Comparison of ENCODE assay signal across 1 cellular context in genomic region chr5:108381955-108382783, GRCh38.
TF ChIP-seq lines count a peak whose summit lies in the region.

FBXL17 (minus strand) TSS chr5:108382098.

TF ChIP-seq in HepG2, 621 proteins besides CTCF, POLR2A, EP300 and RAD21 (continued from another document and continues in another):
- TF ChIP-seq ZBTB49 (CRISPR knock-in tag; IDR thresholded peaks at IDR 0.05; ENCODE audit: borderline replicate concordance), result no peak; the same call in 1 of the 2 replicates
- TF ChIP-seq ZNF776 (CRISPR knock-in tag; IDR thresholded peaks at IDR 0.05), result peak; percentile 69; the same call in 1 of the 2 replicates
- TF ChIP-seq SNAPC4 (CRISPR knock-in tag; IDR thresholded peaks at IDR 0.05), result peak; percentile 86
- peak; percentile 79 for TF ChIP-seq GMEB1 (CRISPR knock-in tag; IDR thresholded peaks at IDR 0.05; ENCODE audit: borderline replicate concordance)
- no peak for TF ChIP-seq ZNF12 (CRISPR knock-in tag; IDR thresholded peaks at IDR 0.05)
- TF ChIP-seq EZH2 (conservative IDR thresholded peaks at IDR 0.05; ENCODE audit: low read depth, low read length), result no peak
- no peak for TF ChIP-seq TRIM24 (CRISPR knock-in tag; IDR thresholded peaks at IDR 0.05)
- 0 out of 2 replicates have a peak, but pooled peaks have one; percentile 57 for TF ChIP-seq PREB (CRISPR knock-in tag; IDR thresholded peaks at IDR 0.05)
- no peak for TF ChIP-seq ZNF660 (CRISPR knock-in tag; IDR thresholded peaks at IDR 0.05; ENCODE audit: borderline replicate concordance, low read depth)
- no peak for TF ChIP-seq IRF1 (CRISPR knock-in tag; IDR thresholded peaks at IDR 0.05; ENCODE audit: low read depth)
- TF ChIP-seq ZNF432 (CRISPR knock-in tag; IDR thresholded peaks at IDR 0.05; ENCODE audit: borderline replicate concordance), result no peak
- peak; percentile 75; the same call in 1 of the 2 replicates for TF ChIP-seq ZBTB43 (CRISPR knock-in tag; conservative IDR thresholded peaks at IDR 0.05)
- TF ChIP-seq REL (CRISPR knock-in tag; conservative IDR thresholded peaks at IDR 0.05), result 0 out of 2 replicates have a peak, but pooled peaks have one; percentile 60
- no peak for TF ChIP-seq POLR2AphosphoS2 (IDR thresholded peaks at IDR 0.05; ENCODE audit: low read depth, low read length)
- TF ChIP-seq ZBTB37 (CRISPR knock-in tag; IDR thresholded peaks at IDR 0.05), result 0 out of 2 replicates have a peak, but pooled peaks have one; percentile 62
- no peak for TF ChIP-seq FOXM1 (CRISPR knock-in tag; IDR thresholded peaks at IDR 0.05)
- TF ChIP-seq ZBTB26 (CRISPR knock-in tag; IDR thresholded peaks at IDR 0.05; ENCODE audit: borderline replicate concordance), result peak; percentile 74
- TF ChIP-seq ATF2 (CRISPR knock-in tag; IDR thresholded peaks at IDR 0.05), result peak; percentile 78; the same call in 1 of the 2 replicates
- TF ChIP-seq SSRP1 (CRISPR knock-in tag; IDR thresholded peaks at IDR 0.05), result no peak
- TF ChIP-seq ZNF784 (CRISPR knock-in tag; IDR thresholded peaks at IDR 0.05; ENCODE audit: borderline replicate concordance), result peak; percentile 68; the same call in 1 of the 2 replicates
- peak; percentile 90 for TF ChIP-seq TEF (CRISPR knock-in tag; IDR thresholded peaks at IDR 0.05)
- no peak for TF ChIP-seq PAX8 (CRISPR knock-in tag; IDR thresholded peaks at IDR 0.05; ENCODE audit: borderline replicate concordance)
- no peak for TF ChIP-seq PLRG1 (conservative IDR thresholded peaks at IDR 0.05)
- no peak; the same call in 1 of the 2 replicates for TF ChIP-seq ZFY (CRISPR knock-in tag; IDR thresholded peaks at IDR 0.05)
- TF ChIP-seq ZNF576 (CRISPR knock-in tag; IDR thresholded peaks at IDR 0.05), result peak; percentile 91
- peak; percentile 46 for TF ChIP-seq ZNF329 (CRISPR knock-in tag; IDR thresholded peaks at IDR 0.05; ENCODE audit: low read depth)
- TF ChIP-seq MBD4 (IDR thresholded peaks at IDR 0.05; ENCODE audit: borderline replicate concordance, low read length), result no peak
- no peak for TF ChIP-seq PHB2 (IDR thresholded peaks at IDR 0.05; ENCODE audit: partially characterized antibody)
